9 cellular contexts compared by ENCODE assay signal in the genomic region with DNA sequence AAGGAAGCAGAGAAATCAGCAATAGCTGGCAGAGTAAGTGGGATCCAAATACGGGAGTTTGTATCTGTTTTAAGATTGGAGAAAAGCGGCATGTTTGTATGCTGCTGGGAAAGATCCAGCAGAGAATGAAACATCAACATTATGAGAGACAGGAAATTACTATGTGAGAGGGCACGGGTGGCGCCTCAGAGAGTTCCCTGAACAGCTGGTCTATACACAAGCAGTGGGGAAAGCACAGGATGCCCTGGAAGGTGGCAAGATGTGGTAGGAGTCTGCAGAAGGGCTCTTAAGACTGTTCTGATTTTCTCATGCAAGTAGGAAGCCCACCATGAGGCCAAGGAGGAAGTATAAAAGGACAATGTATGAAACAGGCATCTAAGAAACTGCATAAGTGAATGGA.
DNase-seq lines count a peak whose midpoint lies in the region; ATAC-seq and TF ChIP-seq lines count a peak whose summit lies in the region.
"Had no signal": no experiment of that assay in that cellular context is flagged by ENCODE, and none has a peak within 500 bp of the region (broad histone marks: within the 10 kb centered on the region; RNA-seq: fewer than 3 reads in every experiment).

No MANE protein-coding gene starts in this region.

- no peak overlapping the region for H3K14ac ChIP-seq in trophoblast cell (ENCODE audit: low read length)

- H3K4me1 ChIP-seq in endocrine pancreas (ENCODE audit: control insufficient read depth, insufficient read depth, low read length) (peaks cover 4% of the 10 kb centered on the region), trophoblast cell (ENCODE audit: control insufficient read depth in 1 of 2, insufficient read depth in 2 of 2, low read length in 2 of 2) (no peaks in the 10 kb centered on the region), prostate gland (replicated peaks) (no peaks in the 10 kb centered on the region)

- no peak overlapping the region for H2AFZ ChIP-seq in trophoblast cell (ENCODE audit: insufficient read depth, low read length, poor library complexity)

- H3K4me3 ChIP-seq in GM12865 (ENCODE audit: low read depth, low read length) (no peak overlapping the region), endocrine pancreas (ENCODE audit: control insufficient read depth, insufficient read depth, low read length) (peak overlapping the region; percentile 46), trophoblast cell (ENCODE audit: low read depth, low read length) (no peak overlapping the region), prostate gland (no peak overlapping the region)

- no peak overlapping the region for H2BK12ac ChIP-seq in trophoblast cell (ENCODE audit: low read length)

- TF ChIP-seq POLR2A in prostate gland (IDR thresholded peaks at IDR 0.05), result no peak

- no peak overlapping the region for H4K12ac ChIP-seq in trophoblast cell (ENCODE audit: low read depth, low read length)

- H2AK5ac ChIP-seq in trophoblast cell (ENCODE audit: low read length), result no peak overlapping the region

- WGBS in trophoblast cell (ENCODE audit: extremely low coverage, insufficient coverage, insufficient read length), result no CpG with 5 or more reads among the region's 4 CpGs
- WGBS in prostate gland, result 42% methylated on average over 4 of the region's 4 CpGs

- H3K36me3 ChIP-seq in endocrine pancreas (ENCODE audit: control insufficient read depth, insufficient read depth, low read length) (no peaks in the 10 kb centered on the region), trophoblast cell (ENCODE audit: control insufficient read depth in 1 of 2, insufficient read depth in 2 of 2, low read length in 2 of 2) (no peaks in the 10 kb centered on the region), prostate gland (no peaks in the 10 kb centered on the region)

- ATAC-seq in HG03196 (IDR thresholded peaks at IDR 0.05; ENCODE audit: unreplicated experiment) (no peak), GM21360 (IDR thresholded peaks at IDR 0.05; ENCODE audit: unreplicated experiment) (no peak)

- TF ChIP-seq CTCF in GM12865 (IDR thresholded peaks at IDR 0.05; ENCODE audit: insufficient read depth, low read depth, low read length, missing control alignments) (no peak), prostate gland (IDR thresholded peaks at IDR 0.05) (no peak)

- no peaks in the 10 kb centered on the region for H3K79me1 ChIP-seq in trophoblast cell (ENCODE audit: low read length)

- no peaks in the 10 kb centered on the region for H3K27me3 ChIP-seq in endocrine pancreas (ENCODE audit: control insufficient read depth, insufficient read depth, low read length)
- H3K27me3 ChIP-seq in trophoblast cell (ENCODE audit: insufficient read depth, low read length), result no peaks in the 10 kb centered on the region
- H3K27me3 ChIP-seq in prostate gland (replicated peaks; ENCODE audit: insufficient read depth), result no peaks in the 10 kb centered on the region

- DNase-seq in GM12865 (ENCODE audit: low read depth) (peak; percentile 43), NCI-H2171 (lab: John Stamatoyannopoulos, UW) (peak; percentile 30), trophoblast cell (no peak), prostate gland (ENCODE audit: low spot score) (no peak)
- DNase-seq in stimulated activated CD4-positive, alpha-beta T cell treated with anti-CD3 and anti-CD28 coated beads, Interleukin-4, amount 100 ng/mL, for 24 hours, result no peak
- DNase-seq: activated gamma-delta T cell had no signal

- H4K91ac ChIP-seq in trophoblast cell (ENCODE audit: low read depth, low read length), result no peak overlapping the region

- H4K8ac ChIP-seq in trophoblast cell (ENCODE audit: low read depth, low read length), result peak overlapping the region; percentile 44

- no peak overlapping the region for H3K9ac ChIP-seq in endocrine pancreas (ENCODE audit: control insufficient read depth, insufficient read depth, low read length)
- no peak overlapping the region for H3K9ac ChIP-seq in trophoblast cell (ENCODE audit: low read length)

- no peak overlapping the region for H3K23ac ChIP-seq in trophoblast cell (ENCODE audit: low read length)

- H3K4me2 ChIP-seq in trophoblast cell (ENCODE audit: low read length), result no peak overlapping the region

- intact Hi-C loops in prostate gland (cut with DNase I), result no loop called here

- H3K18ac ChIP-seq in trophoblast cell (ENCODE audit: low read length), result no peak overlapping the region

- H3K79me2 ChIP-seq in trophoblast cell (ENCODE audit: control insufficient read depth, insufficient read depth, low read length, poor library complexity), result peaks cover 8% of the 10 kb centered on the region

- H3K9me3 ChIP-seq in endocrine pancreas (ENCODE audit: control insufficient read depth, low read length) (no peaks in the 10 kb centered on the region), trophoblast cell (ENCODE audit: insufficient read depth, low read depth, low read length) (no peaks in the 10 kb centered on the region), prostate gland (no peaks in the 10 kb centered on the region)

- H2BK5ac ChIP-seq in trophoblast cell (ENCODE audit: low read depth, low read length, poor library complexity), result no peak overlapping the region

- H3K27ac ChIP-seq in trophoblast cell (ENCODE audit: low read depth, low read length), result no peak overlapping the region
- no peak overlapping the region for H3K27ac ChIP-seq in prostate gland

- peak overlapping the region; percentile 85 for H3K4ac ChIP-seq in trophoblast cell (ENCODE audit: low read depth, low read length)

- H2BK120ac ChIP-seq in trophoblast cell (ENCODE audit: insufficient read depth, low read length, poor library complexity), result no peak overlapping the region

Comparison
In these comparisons a context has a peak if more than half of its experiments do, and no peak if none do; other contexts are left out.
1. DNase-seq: peak in GM12865 (single experiment) and NCI-H2171 (single experiment); none in trophoblast cell (0 of 2), prostate gland (single experiment) and stimulated activated CD4-positive, alpha-beta T cell treated with anti-CD3 and anti-CD28 coated beads, Interleukin-4, amount 100 ng/mL, for 24 hours (single experiment).